ENCODE assay signal across 6 cellular contexts in genomic region chr10:33882996-33883395, GRCh38.
"Had no signal": no experiment of that assay in that cellular context is flagged by ENCODE, and none has a peak within 500 bp of the region (broad histone marks: within the 10 kb centered on the region; RNA-seq: fewer than 3 reads in every experiment).

No MANE protein-coding gene starts in this region.

- DNase-seq: IMR-90, KBM-7, KG1 had no signal

- ATAC-seq: HepG2, K562 had no signal

- H3K4me3 ChIP-seq: K562 had no signal

- H3K27ac ChIP-seq: HL-60 had no signal
